ENCODE assay signal across 1 cellular context in genomic region chr13:94666065-94666464, GRCh38.
TF ChIP-seq lines count a peak whose summit lies in the region.

No MANE protein-coding gene starts in this region.

TF ChIP-seq in K562, 482 proteins besides CTCF, POLR2A, EP300 and RAD21:
- TF ChIP-seq RBM17 (IDR thresholded peaks at IDR 0.05; ENCODE audit: borderline replicate concordance, low read depth, low read length): no peak
- no peak for TF ChIP-seq SETDB1 (IDR thresholded peaks at IDR 0.05; ENCODE audit: low read length)
- no peak for TF ChIP-seq GTF2E2 (tag; IDR thresholded peaks at IDR 0.05)
- no peak for TF ChIP-seq ZNF124 (CRISPR knock-in tag; IDR thresholded peaks at IDR 0.05)
- TF ChIP-seq RBFOX2 (IDR thresholded peaks at IDR 0.05; ENCODE audit: low read depth, low read length): no peak
- TF ChIP-seq ZNF445 (CRISPR knock-in tag; IDR thresholded peaks at IDR 0.05; ENCODE audit: low read depth): no peak
- TF ChIP-seq PHF8 (IDR thresholded peaks at IDR 0.05; ENCODE audit: borderline replicate concordance, low read length): no peak
- no peak for TF ChIP-seq THRA (IDR thresholded peaks at IDR 0.05)
- TF ChIP-seq HDGF (IDR thresholded peaks at IDR 0.05): no peak
- no peak for TF ChIP-seq FOXP1 (CRISPR knock-in tag; IDR thresholded peaks at IDR 0.05)
- TF ChIP-seq, protein P1, sequence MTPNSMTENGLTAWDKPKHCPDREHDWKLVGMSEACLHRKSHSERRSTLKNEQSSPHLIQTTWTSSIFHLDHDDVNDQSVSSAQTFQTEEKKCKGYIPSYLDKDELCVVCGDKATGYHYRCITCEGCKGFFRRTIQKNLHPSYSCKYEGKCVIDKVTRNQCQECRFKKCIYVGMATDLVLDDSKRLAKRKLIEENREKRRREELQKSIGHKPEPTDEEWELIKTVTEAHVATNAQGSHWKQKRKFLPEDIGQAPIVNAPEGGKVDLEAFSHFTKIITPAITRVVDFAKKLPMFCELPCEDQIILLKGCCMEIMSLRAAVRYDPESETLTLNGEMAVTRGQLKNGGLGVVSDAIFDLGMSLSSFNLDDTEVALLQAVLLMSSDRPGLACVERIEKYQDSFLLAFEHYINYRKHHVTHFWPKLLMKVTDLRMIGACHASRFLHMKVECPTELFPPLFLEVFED (CRISPR knock-in tag; conservative IDR thresholded peaks at IDR 0.05): no peak
- no peak for TF ChIP-seq ZNF780A (CRISPR knock-in tag; IDR thresholded peaks at IDR 0.05)
- TF ChIP-seq CTCFL (IDR thresholded peaks at IDR 0.05; ENCODE audit: borderline replicate concordance, insufficient read depth, low read depth, low read length, poor library complexity, severe bottlenecking): no peak
- TF ChIP-seq GMEB1 (CRISPR knock-in tag; IDR thresholded peaks at IDR 0.05): no peak
- TF ChIP-seq SNRNP70 (optimal IDR thresholded peaks at IDR 0.05; ENCODE audit: low read depth, low read length): no peak
- TF ChIP-seq NUFIP1 (IDR thresholded peaks at IDR 0.05; ENCODE audit: partially characterized antibody): no peak
- no peak for TF ChIP-seq CHD1 (IDR thresholded peaks at IDR 0.05; ENCODE audit: low read length)
